In genomic region chr17:1228752-1229353, GRCh38 we compare ENCODE assay signal across 9 cellular contexts. TPM values are rescaled to one million over a fixed set of nuclear protein-coding genes. Genes with fewer than 3 reads are reported as not detected.
DNase-seq lines count a peak whose midpoint lies in the region; ATAC-seq and TF ChIP-seq lines count a peak whose summit lies in the region.
"Had no signal": no experiment of that assay in that cellular context is flagged by ENCODE, and none has a peak within 500 bp of the region (broad histone marks: within the 10 kb centered on the region; RNA-seq: fewer than 3 reads in every experiment).

No MANE protein-coding gene starts in this region.

- H3K36me3 ChIP-seq in neural cell (ENCODE audit: insufficient read depth, low read length) = no peaks in the 10 kb centered on the region

- no peak overlapping the region for H3K9ac ChIP-seq in neural cell (ENCODE audit: low read length)

- no peak overlapping the region for H3K27ac ChIP-seq in neural cell (ENCODE audit: low read length)

- H3F3A ChIP-seq in neural cell (ENCODE audit: insufficient read depth, low read length, poor library complexity, severe bottlenecking) = no peaks in the 10 kb centered on the region

- peak overlapping the region in 1 of 2 donors; percentile 24 for H3K4me3 Mint-ChIP-seq in activated T-cell treated with anti-CD3 and anti-CD28 coated beads, Interleukin-2, amount 50 U/mL, for 72 hours

- no peak overlapping the region for H3K27ac Mint-ChIP-seq in activated T-cell treated with anti-CD3 and anti-CD28 coated beads, Interleukin-2, amount 50 U/mL, for 72 hours

- no peak overlapping the region for H3K4me2 ChIP-seq in neural cell (ENCODE audit: low read length)

- peaks cover 0 to 3% of the 10 kb centered on the region in 2 donors for H3K36me3 Mint-ChIP-seq in activated T-cell treated with anti-CD3 and anti-CD28 coated beads, Interleukin-2, amount 50 U/mL, for 72 hours (ENCODE audit: insufficient read depth in 2 of 2)

- DNase-seq in GM12865 (ENCODE audit: low read depth) = peak; percentile 31
- peak in 1 of 2 donors; percentile 20 for DNase-seq in activated T-cell treated with anti-CD3 and anti-CD28 coated beads, Interleukin-2, amount 50 U/mL, for 72 hours
- DNase-seq in NCI-H2227 treated with DMSO at 0.1 percent for 48 hours (lab: John Stamatoyannopoulos, UW) = no peak
- no peak for DNase-seq in superior temporal gyrus (ENCODE audit: extremely low spot score)
- no peak for DNase-seq in NCI-H1694 treated with DMSO at 0.1 percent for 48 hours (lab: John Stamatoyannopoulos, UW)

- peak; percentile 17 for ATAC-seq in HG02678 (IDR thresholded peaks at IDR 0.05; ENCODE audit: unreplicated experiment)
- peak; percentile 24 to 25 for ATAC-seq in activated T-cell treated with anti-CD3 and anti-CD28 coated beads, Interleukin-2, amount 50 U/mL, for 72 hours (replicated peaks in 1 of 2)
- no peak for ATAC-seq in GM18517 (IDR thresholded peaks at IDR 0.05; ENCODE audit: unreplicated experiment)

- TF ChIP-seq EP300 in neural cell (conservative IDR thresholded peaks at IDR 0.05; ENCODE audit: poor library complexity, severe bottlenecking) = no peak

- no peaks in the 10 kb centered on the region for H3K79me2 ChIP-seq in neural cell (replicated peaks; ENCODE audit: insufficient read depth, low read length)

- no peaks in the 10 kb centered on the region for H4K20me1 ChIP-seq in neural cell (ENCODE audit: insufficient read depth)

- TF ChIP-seq CTCF in GM12865 (IDR thresholded peaks at IDR 0.05; ENCODE audit: insufficient read depth, low read depth, low read length, missing control alignments) = no peak
- TF ChIP-seq CTCF in neural cell (IDR thresholded peaks at IDR 0.05; ENCODE audit: poor library complexity, severe bottlenecking) = no peak

- peaks cover 12% of the 10 kb centered on the region for H3K4me1 Mint-ChIP-seq in activated T-cell treated with anti-CD3 and anti-CD28 coated beads, Interleukin-2, amount 50 U/mL, for 72 hours (ENCODE audit: low read depth)

- H3K4me3 ChIP-seq in GM12865 (ENCODE audit: low read depth, low read length) (peak overlapping the region; percentile 81), neural cell (ENCODE audit: low read length) (peak overlapping the region; percentile 42)

- peaks cover 49% of the 10 kb centered on the region for H3K27me3 Mint-ChIP-seq in activated T-cell treated with anti-CD3 and anti-CD28 coated beads, Interleukin-2, amount 50 U/mL, for 72 hours (ENCODE audit: low read depth)

- no peaks in the 10 kb centered on the region for H3K9me3 Mint-ChIP-seq in activated T-cell treated with anti-CD3 and anti-CD28 coated beads, Interleukin-2, amount 50 U/mL, for 72 hours

- H3K9me3 ChIP-seq in neural cell (ENCODE audit: low read length) = no peaks in the 10 kb centered on the region

- no peaks in the 10 kb centered on the region for H3K9me2 ChIP-seq in neural cell (ENCODE audit: insufficient read depth, low read length)

- peaks cover 46% of the 10 kb centered on the region for H3K27me3 ChIP-seq in neural cell (ENCODE audit: insufficient read depth, low read depth, low read length)

- TF ChIP-seq RAD21 in neural cell (conservative IDR thresholded peaks at IDR 0.05) = no peak

- H2AFZ ChIP-seq in neural cell (ENCODE audit: low read depth, low read length) = no peak overlapping the region

TF ChIP-seq in neural cell, 6 proteins besides CTCF, POLR2A, EP300 and RAD21:
- TF ChIP-seq EZH2 (IDR thresholded peaks at IDR 0.05; ENCODE audit: borderline replicate concordance, insufficient read depth, low read length, poor library complexity, severe bottlenecking) (no peak), POLR2AphosphoS5 (IDR thresholded peaks at IDR 0.05) (no peak), SMC3 (conservative IDR thresholded peaks at IDR 0.05; ENCODE audit: poor library complexity) (no peak), MXI1 (conservative IDR thresholded peaks at IDR 0.05; ENCODE audit: poor library complexity, severe bottlenecking) (no peak), TAF1 (IDR thresholded peaks at IDR 0.05; ENCODE audit: low read depth) (no peak)
- TF ChIP-seq, protein P1, sequence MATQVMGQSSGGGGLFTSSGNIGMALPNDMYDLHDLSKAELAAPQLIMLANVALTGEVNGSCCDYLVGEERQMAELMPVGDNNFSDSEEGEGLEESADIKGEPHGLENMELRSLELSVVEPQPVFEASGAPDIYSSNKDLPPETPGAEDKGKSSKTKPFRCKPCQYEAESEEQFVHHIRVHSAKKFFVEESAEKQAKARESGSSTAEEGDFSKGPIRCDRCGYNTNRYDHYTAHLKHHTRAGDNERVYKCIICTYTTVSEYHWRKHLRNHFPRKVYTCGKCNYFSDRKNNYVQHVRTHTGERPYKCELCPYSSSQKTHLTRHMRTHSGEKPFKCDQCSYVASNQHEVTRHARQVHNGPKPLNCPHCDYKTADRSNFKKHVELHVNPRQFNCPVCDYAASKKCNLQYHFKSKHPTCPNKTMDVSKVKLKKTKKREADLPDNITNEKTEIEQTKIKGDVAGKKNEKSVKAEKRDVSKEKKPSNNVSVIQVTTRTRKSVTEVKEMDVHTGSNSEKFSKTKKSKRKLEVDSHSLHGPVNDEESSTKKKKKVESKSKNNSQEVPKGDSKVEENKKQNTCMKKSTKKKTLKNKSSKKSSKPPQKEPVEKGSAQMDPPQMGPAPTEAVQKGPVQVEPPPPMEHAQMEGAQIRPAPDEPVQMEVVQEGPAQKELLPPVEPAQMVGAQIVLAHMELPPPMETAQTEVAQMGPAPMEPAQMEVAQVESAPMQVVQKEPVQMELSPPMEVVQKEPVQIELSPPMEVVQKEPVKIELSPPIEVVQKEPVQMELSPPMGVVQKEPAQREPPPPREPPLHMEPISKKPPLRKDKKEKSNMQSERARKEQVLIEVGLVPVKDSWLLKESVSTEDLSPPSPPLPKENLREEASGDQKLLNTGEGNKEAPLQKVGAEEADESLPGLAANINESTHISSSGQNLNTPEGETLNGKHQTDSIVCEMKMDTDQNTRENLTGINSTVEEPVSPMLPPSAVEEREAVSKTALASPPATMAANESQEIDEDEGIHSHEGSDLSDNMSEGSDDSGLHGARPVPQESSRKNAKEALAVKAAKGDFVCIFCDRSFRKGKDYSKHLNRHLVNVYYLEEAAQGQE (IDR thresholded peaks at IDR 0.05; ENCODE audit: borderline replicate concordance) = no peak

RNA-seq across cellular contexts. Expression of gene BHLHA9, which starts 41.4 kb away (rescaled TPM):
- total RNA-seq in activated T-cell treated with anti-CD3 and anti-CD28 coated beads, Interleukin-2, amount 50 U/mL, for 72 hours = not detected
- polyA plus RNA-seq in neural cell = not detected in 2 replicates
- polyA minus RNA-seq in neural cell = not detected in 2 replicates
- total RNA-seq: renal cortical epithelial cell had no signal

RNA-seq across cellular contexts. Expression of gene ABR, which starts 49.1 kb away (rescaled TPM):
- 10 to 100 TPM; 65.8 to 70.8 TPM for total RNA-seq in activated T-cell treated with anti-CD3 and anti-CD28 coated beads, Interleukin-2, amount 50 U/mL, for 72 hours
- 34.5 and 45.2 TPM in 2 replicates for polyA plus RNA-seq in neural cell
- polyA minus RNA-seq in neural cell = 79.5 and 103 TPM in 2 replicates

RNA-seq across cellular contexts. Expression of gene TRARG1, which starts 50.6 kb away (rescaled TPM):
- total RNA-seq in activated T-cell treated with anti-CD3 and anti-CD28 coated beads, Interleukin-2, amount 50 U/mL, for 72 hours = under 1 TPM; 0.10 to 0.12 TPM
- polyA plus RNA-seq in neural cell = not detected in 2 replicates
- not detected in 2 replicates for polyA minus RNA-seq in neural cell
- total RNA-seq: renal cortical epithelial cell had no signal
